2 cellular contexts compared by ENCODE assay signal in the genomic region with DNA sequence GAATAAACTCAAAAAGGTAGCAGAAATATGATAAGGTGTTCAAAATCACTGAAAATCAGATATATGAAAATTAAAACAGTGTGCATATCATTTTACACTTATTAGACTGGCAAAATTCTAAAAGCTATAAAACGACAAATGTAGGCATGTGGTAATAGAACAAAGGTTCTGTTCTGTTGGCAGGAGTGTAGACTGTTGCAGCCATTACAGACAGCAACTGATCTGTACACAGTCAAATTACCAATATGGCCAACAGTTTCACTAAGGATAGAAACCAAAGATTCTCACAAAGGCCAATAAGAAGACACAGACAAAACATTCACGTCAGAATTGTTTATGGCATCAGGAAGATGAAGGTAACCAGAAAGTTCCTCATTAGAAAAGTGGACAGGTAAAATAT.
TF ChIP-seq lines count a peak whose summit lies in the region.

No MANE protein-coding gene starts in this region.

TF ChIP-seq in liver, 16 proteins besides CTCF, POLR2A, EP300 and RAD21 (continued from another document):
- TF ChIP-seq, protein P1, sequence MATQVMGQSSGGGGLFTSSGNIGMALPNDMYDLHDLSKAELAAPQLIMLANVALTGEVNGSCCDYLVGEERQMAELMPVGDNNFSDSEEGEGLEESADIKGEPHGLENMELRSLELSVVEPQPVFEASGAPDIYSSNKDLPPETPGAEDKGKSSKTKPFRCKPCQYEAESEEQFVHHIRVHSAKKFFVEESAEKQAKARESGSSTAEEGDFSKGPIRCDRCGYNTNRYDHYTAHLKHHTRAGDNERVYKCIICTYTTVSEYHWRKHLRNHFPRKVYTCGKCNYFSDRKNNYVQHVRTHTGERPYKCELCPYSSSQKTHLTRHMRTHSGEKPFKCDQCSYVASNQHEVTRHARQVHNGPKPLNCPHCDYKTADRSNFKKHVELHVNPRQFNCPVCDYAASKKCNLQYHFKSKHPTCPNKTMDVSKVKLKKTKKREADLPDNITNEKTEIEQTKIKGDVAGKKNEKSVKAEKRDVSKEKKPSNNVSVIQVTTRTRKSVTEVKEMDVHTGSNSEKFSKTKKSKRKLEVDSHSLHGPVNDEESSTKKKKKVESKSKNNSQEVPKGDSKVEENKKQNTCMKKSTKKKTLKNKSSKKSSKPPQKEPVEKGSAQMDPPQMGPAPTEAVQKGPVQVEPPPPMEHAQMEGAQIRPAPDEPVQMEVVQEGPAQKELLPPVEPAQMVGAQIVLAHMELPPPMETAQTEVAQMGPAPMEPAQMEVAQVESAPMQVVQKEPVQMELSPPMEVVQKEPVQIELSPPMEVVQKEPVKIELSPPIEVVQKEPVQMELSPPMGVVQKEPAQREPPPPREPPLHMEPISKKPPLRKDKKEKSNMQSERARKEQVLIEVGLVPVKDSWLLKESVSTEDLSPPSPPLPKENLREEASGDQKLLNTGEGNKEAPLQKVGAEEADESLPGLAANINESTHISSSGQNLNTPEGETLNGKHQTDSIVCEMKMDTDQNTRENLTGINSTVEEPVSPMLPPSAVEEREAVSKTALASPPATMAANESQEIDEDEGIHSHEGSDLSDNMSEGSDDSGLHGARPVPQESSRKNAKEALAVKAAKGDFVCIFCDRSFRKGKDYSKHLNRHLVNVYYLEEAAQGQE (IDR thresholded peaks at IDR 0.05), result no peak
- TF ChIP-seq SP1 (IDR thresholded peaks at IDR 0.05) (peak; percentile 20), FOXA2 (IDR thresholded peaks at IDR 0.05) (no peak), NR2F2 (IDR thresholded peaks at IDR 0.05) (no peak), HNF4G (IDR thresholded peaks at IDR 0.05) (peak; percentile 20), YY1 (IDR thresholded peaks at IDR 0.05) (peak; percentile 95), GABPA (IDR thresholded peaks at IDR 0.05 in 1 of 2, conservative IDR thresholded peaks at IDR 0.05 in 1 of 2) (no peak)
- TF ChIP-seq, protein P2, sequence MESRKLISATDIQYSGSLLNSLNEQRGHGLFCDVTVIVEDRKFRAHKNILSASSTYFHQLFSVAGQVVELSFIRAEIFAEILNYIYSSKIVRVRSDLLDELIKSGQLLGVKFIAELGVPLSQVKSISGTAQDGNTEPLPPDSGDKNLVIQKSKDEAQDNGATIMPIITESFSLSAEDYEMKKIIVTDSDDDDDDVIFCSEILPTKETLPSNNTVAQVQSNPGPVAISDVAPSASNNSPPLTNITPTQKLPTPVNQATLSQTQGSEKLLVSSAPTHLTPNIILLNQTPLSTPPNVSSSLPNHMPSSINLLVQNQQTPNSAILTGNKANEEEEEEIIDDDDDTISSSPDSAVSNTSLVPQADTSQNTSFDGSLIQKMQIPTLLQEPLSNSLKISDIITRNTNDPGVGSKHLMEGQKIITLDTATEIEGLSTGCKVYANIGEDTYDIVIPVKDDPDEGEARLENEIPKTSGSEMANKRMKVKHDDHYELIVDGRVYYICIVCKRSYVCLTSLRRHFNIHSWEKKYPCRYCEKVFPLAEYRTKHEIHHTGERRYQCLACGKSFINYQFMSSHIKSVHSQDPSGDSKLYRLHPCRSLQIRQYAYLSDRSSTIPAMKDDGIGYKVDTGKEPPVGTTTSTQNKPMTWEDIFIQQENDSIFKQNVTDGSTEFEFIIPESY (IDR thresholded peaks at IDR 0.05), result no peak

TF ChIP-seq in HepG2, 621 proteins besides CTCF, POLR2A, EP300 and RAD21 (continued from another document):
- TF ChIP-seq ZNF788 (CRISPR knock-in tag; IDR thresholded peaks at IDR 0.05; ENCODE audit: borderline replicate concordance), result no peak
- TF ChIP-seq, protein P3, sequence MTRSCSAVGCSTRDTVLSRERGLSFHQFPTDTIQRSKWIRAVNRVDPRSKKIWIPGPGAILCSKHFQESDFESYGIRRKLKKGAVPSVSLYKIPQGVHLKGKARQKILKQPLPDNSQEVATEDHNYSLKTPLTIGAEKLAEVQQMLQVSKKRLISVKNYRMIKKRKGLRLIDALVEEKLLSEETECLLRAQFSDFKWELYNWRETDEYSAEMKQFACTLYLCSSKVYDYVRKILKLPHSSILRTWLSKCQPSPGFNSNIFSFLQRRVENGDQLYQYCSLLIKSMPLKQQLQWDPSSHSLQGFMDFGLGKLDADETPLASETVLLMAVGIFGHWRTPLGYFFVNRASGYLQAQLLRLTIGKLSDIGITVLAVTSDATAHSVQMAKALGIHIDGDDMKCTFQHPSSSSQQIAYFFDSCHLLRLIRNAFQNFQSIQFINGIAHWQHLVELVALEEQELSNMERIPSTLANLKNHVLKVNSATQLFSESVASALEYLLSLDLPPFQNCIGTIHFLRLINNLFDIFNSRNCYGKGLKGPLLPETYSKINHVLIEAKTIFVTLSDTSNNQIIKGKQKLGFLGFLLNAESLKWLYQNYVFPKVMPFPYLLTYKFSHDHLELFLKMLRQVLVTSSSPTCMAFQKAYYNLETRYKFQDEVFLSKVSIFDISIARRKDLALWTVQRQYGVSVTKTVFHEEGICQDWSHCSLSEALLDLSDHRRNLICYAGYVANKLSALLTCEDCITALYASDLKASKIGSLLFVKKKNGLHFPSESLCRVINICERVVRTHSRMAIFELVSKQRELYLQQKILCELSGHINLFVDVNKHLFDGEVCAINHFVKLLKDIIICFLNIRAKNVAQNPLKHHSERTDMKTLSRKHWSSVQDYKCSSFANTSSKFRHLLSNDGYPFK (CRISPR knock-in tag; IDR thresholded peaks at IDR 0.05; ENCODE audit: borderline replicate concordance), result no peak
- no peak for TF ChIP-seq CBX1 (IDR thresholded peaks at IDR 0.05; ENCODE audit: low read depth)
- TF ChIP-seq ZNF383 (CRISPR knock-in tag; IDR thresholded peaks at IDR 0.05; ENCODE audit: borderline replicate concordance), result no peak
- TF ChIP-seq ZNF775 (CRISPR knock-in tag; IDR thresholded peaks at IDR 0.05; ENCODE audit: borderline replicate concordance), result no peak
- TF ChIP-seq ZNF232 (CRISPR knock-in tag; IDR thresholded peaks at IDR 0.05; ENCODE audit: borderline replicate concordance), result no peak
- no peak for TF ChIP-seq ZNF570 (CRISPR knock-in tag; IDR thresholded peaks at IDR 0.05; ENCODE audit: borderline replicate concordance)
